Comparison of ENCODE assay signal across 8 cellular contexts in genomic region chr3:152524198-152525140, GRCh38.
DNase-seq lines count a peak whose midpoint lies in the region; ATAC-seq and TF ChIP-seq lines count a peak whose summit lies in the region.

No MANE protein-coding gene starts in this region.

- H3K27me3 Mint-ChIP-seq in activated naive CD4-positive, alpha-beta T cell treated with anti-CD3 and anti-CD28 coated beads for 36 hours (ENCODE audit: low read depth): no peaks in the 10 kb centered on the region

- ATAC-seq in HG03103 (IDR thresholded peaks at IDR 0.05; ENCODE audit: low read depth, unreplicated experiment): peak; percentile 60

- H3K27ac ChIP-seq in C4-2B: no peak overlapping the region

- no peaks in the 10 kb centered on the region for H3K9me3 Mint-ChIP-seq in activated naive CD4-positive, alpha-beta T cell treated with anti-CD3 and anti-CD28 coated beads for 36 hours

- peak; percentile 40 for DNase-seq in NCI-H460 (ENCODE audit: extremely low read depth, low read depth)
- peak; percentile 74 for DNase-seq in activated naive CD4-positive, alpha-beta T cell treated with anti-CD3 and anti-CD28 coated beads for 36 hours
- DNase-seq in hepatic stellate cell (ENCODE audit: low spot score): peak; percentile 6
- peak; percentile 29 for DNase-seq in stimulated activated CD4-positive, alpha-beta T cell treated with anti-CD3 and anti-CD28 coated beads, Interleukin-2, amount 100 ng/mL, for 4 hours (ENCODE audit: low read depth)
- DNase-seq in AG08396 (ENCODE audit: low spot score): no peak

- CTCF ChIA-PET in activated naive CD4-positive, alpha-beta T cell treated with anti-CD3 and anti-CD28 coated beads for 36 hours (lab: Charles Lee): interaction anchor here (0.6 to 3.3 kb wide), 18 partner anchors 12 to 1197 kb away, joined by 3 to 19 read pairs (median 4); partner anchors contain the start of gene P2RY1

- intact Hi-C loops in activated naive CD4-positive, alpha-beta T cell treated with anti-CD3 and anti-CD28 coated beads for 36 hours (cut with micrococcal nuclease): loop anchor here (1.0 to 10.0 kb wide), 7 partner anchors 48 to 1085 kb away; no protein-coding TSS in a partner anchor

- H3K4me3 Mint-ChIP-seq in activated naive CD4-positive, alpha-beta T cell treated with anti-CD3 and anti-CD28 coated beads for 36 hours: no peak overlapping the region

- TF ChIP-seq CTCF in C4-2B (conservative IDR thresholded peaks at IDR 0.05): peak; percentile 98
- peak; percentile 46; the same call in 1 of the 2 replicates for TF ChIP-seq CTCF in GM12874 (IDR thresholded peaks at IDR 0.05; ENCODE audit: insufficient read depth, low read depth, low read length)

- H3K36me3 Mint-ChIP-seq in activated naive CD4-positive, alpha-beta T cell treated with anti-CD3 and anti-CD28 coated beads for 36 hours (ENCODE audit: low read depth): no peaks in the 10 kb centered on the region

- no peaks in the 10 kb centered on the region for H3K4me1 Mint-ChIP-seq in activated naive CD4-positive, alpha-beta T cell treated with anti-CD3 and anti-CD28 coated beads for 36 hours (ENCODE audit: low read depth)

- H3K27ac Mint-ChIP-seq in activated naive CD4-positive, alpha-beta T cell treated with anti-CD3 and anti-CD28 coated beads for 36 hours: no peak overlapping the region
